In the genomic region with DNA sequence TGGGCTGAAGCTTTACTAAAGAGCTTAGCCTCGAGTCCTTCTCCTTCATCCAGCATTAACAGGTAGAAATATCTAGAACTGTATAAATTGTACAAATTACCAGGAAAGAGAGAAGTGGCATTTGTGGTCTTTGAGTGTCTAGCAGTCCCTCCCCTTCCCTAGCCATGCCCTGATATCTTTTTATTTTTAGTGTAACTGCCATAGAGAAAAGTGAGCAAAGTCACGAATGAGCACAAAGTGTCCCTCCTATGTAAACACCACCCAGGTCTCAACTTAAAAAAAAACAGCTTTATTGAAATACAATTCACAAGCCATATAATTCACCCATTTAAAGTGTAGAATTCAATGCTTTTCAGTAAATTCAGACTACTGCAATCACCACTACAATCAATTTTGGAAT, we compare ENCODE assay signal across 25 cellular contexts.
"Had no signal": no experiment of that assay in that cellular context is flagged by ENCODE, and none has a peak within 500 bp of the region (broad histone marks: within the 10 kb centered on the region; RNA-seq: fewer than 3 reads in every experiment).

No MANE protein-coding gene starts in this region.

- H3K4me3 ChIP-seq: ascending aorta, body of pancreas, Peyer's patch, SJSA1 had no signal

- H3K27ac ChIP-seq: ascending aorta, body of pancreas, Peyer's patch, RWPE1, SJSA1 had no signal

- H3K4me1 ChIP-seq: ascending aorta, body of pancreas, Peyer's patch, SJSA1 had no signal

- DNase-seq: activated B cell treated with CpG ODN at 0.5 μM for 24 hours; activated CD4-positive, alpha-beta T cell treated with anti-CD3 and anti-CD28 coated beads for 1 hour; activated CD4-positive, alpha-beta T cell treated with anti-CD3 and anti-CD28 coated beads, Interleukin-2, amount 10 ng/mL, durations not matched to agents 24 days and 14 days; activated CD4-positive, alpha-beta T cell treated with anti-CD3 and anti-CD28 coated beads, Interleukin-2, amount 50 U/mL, for 48 hours; activated CD8-positive, alpha-beta memory T cell treated with anti-CD3 and anti-CD28 coated beads for 24 hours; activated effector memory CD4-positive, alpha-beta T cell treated with anti-CD3 and anti-CD28 coated beads, Interleukin-2, amount 50 U/mL, for 16 hours; activated naive CD4-positive, alpha-beta T cell treated with Interleukin-2 at 50 U/mL for 16 hours; activated naive CD8-positive, alpha-beta T cell treated with anti-CD3 and anti-CD28 coated beads, Interleukin-2, amount 50 U/mL, for 24 hours; activated T-cell treated with anti-CD3 and anti-CD28 coated beads, Interleukin-2, amount 50 U/mL, for 4 hours; amniotic stem cell; body of pancreas; central memory CD4-positive, alpha-beta T cell; Karpas-422; NCI-H1105 treated with DMSO at 0.1 percent for 48 hours; NCI-H1436 treated with DMSO at 0.1 percent for 48 hours; NCI-H187; NCI-H2081; NCI-H446; Peyer's patch; SHP77 had no signal

- H3K27me3 ChIP-seq: ascending aorta, body of pancreas, Peyer's patch, SJSA1 had no signal

- H3K36me3 ChIP-seq: ascending aorta, Peyer's patch, SJSA1 had no signal

- H3K9me3 ChIP-seq: ascending aorta, body of pancreas, Peyer's patch, SJSA1 had no signal

- ATAC-seq: activated naive CD4-positive, alpha-beta T cell treated with anti-CD3 and anti-CD28 coated beads, Interleukin-2, amount 50 U/mL, for 72 hours; activated naive CD8-positive, alpha-beta T cell treated with anti-CD3 and anti-CD28 coated beads, Interleukin-2, amount 50 U/mL, for 24 hours; activated T-cell treated with anti-CD3 and anti-CD28 coated beads, Interleukin-2, amount 50 U/mL, for 4 hours; body of pancreas; SK-N-SH treated with all-trans-retinoic acid at 6 μM for 48 hours had no signal
